In genomic region chr18:43596106-43596712, GRCh38 we compare ENCODE assay signal across 8 cellular contexts.
DNase-seq lines count a peak whose midpoint lies in the region; ATAC-seq and TF ChIP-seq lines count a peak whose summit lies in the region.

No MANE protein-coding gene starts in this region.

- H3K9me3 Mint-ChIP-seq in chondrocyte (ENCODE audit: low read depth) = no peaks in the 10 kb centered on the region
- H3K9me3 Mint-ChIP-seq in nephron progenitor cell = no peaks in the 10 kb centered on the region

- H3K27ac Mint-ChIP-seq in chondrocyte (ENCODE audit: unreplicated experiment) (no peak overlapping the region), nephron progenitor cell (no peak overlapping the region)

- H3K27me3 Mint-ChIP-seq in chondrocyte (ENCODE audit: low read depth) (no peaks in the 10 kb centered on the region), nephron progenitor cell (ENCODE audit: low read depth, poor library complexity) (no peaks in the 10 kb centered on the region)

- TF ChIP-seq CTCF in chondrocyte (IDR thresholded peaks at IDR 0.05) = peak; percentile 85
- peak; percentile 66 for TF ChIP-seq CTCF in nephron progenitor cell (IDR thresholded peaks at IDR 0.05)

- DNase-seq in AG08395 (ENCODE audit: low spot score) (peak; percentile 31), NCI-H2227 (lab: John Stamatoyannopoulos, UW; ENCODE audit: unreplicated experiment) (peak; percentile 60), chondrocyte (ENCODE audit: low spot score) (no peak), nephron progenitor cell (no peak), posterior cingulate gyrus (no peak), ecto neural progenitor cell (ENCODE audit: low spot score) (no peak)

- H3K4me1 Mint-ChIP-seq in chondrocyte (ENCODE audit: low read depth) (no peaks in the 10 kb centered on the region), nephron progenitor cell (no peaks in the 10 kb centered on the region)

- intact Hi-C loops in posterior cingulate gyrus (cut with DNase I) = no loop called here

- H3K4me3 Mint-ChIP-seq in chondrocyte (ENCODE audit: unreplicated experiment) = no peak overlapping the region
- H3K4me3 Mint-ChIP-seq in nephron progenitor cell = no peak overlapping the region

- H3K36me3 Mint-ChIP-seq in chondrocyte (ENCODE audit: low read depth) (no peaks in the 10 kb centered on the region), nephron progenitor cell (ENCODE audit: low read depth) (no peaks in the 10 kb centered on the region)

- peak; percentile 88 for ATAC-seq in GM18868 (IDR thresholded peaks at IDR 0.05; ENCODE audit: unreplicated experiment)
- peak; percentile 70 for ATAC-seq in HG03135 (IDR thresholded peaks at IDR 0.05; ENCODE audit: unreplicated experiment)

Comparison
In these comparisons a context has a peak if more than half of its experiments do, and no peak if none do; other contexts are left out.
1. DNase-seq: peak in AG08395 (single experiment) and NCI-H2227 (single experiment); none in chondrocyte (single experiment), nephron progenitor cell (single experiment), posterior cingulate gyrus (0 of 10) and ecto neural progenitor cell (single experiment).